Comparison of ENCODE assay signal across 8 cellular contexts in genomic region chr1:159945483-159946241, GRCh38. TPM values are rescaled to one million over a fixed set of nuclear protein-coding genes. Genes with fewer than 3 reads are reported as not detected.
A peak's percentile ranks its signal among the peaks of the same experiment; 100 is the strongest.
DNase-seq lines count a peak whose midpoint lies in the region; ATAC-seq and TF ChIP-seq lines count a peak whose summit lies in the region.

TSS of gene IGSF9 (minus strand) at chr1:159945613. CDS start at chr1:159943454, 2,159 bp downstream.

- DNase-seq in AG09309 (ENCODE audit: low read depth) = no peak
- peak; percentile 86 for DNase-seq in NCI-H2107 (lab: John Stamatoyannopoulos, UW)
- peak; percentile 75 for DNase-seq in activated CD4-positive, alpha-beta T cell treated with anti-CD3 and anti-CD28 coated beads for 36 hours
- peak; percentile 80 for DNase-seq in cerebellum (ENCODE audit: low spot score)
- peak; percentile 57 for DNase-seq in kidney tubule cell (ENCODE audit: low spot score)
- DNase-seq in stimulated activated CD4-positive, alpha-beta T cell treated with anti-CD3 and anti-CD28 coated beads, Interleukin-1b, Interleukin-23, amount 100 ng/mL, for 1 hour (ENCODE audit: low read depth in 2 of 2) = peak; percentile 27 to 60

- peak within 1 kb of the TSS; percentile 31 for H3K4me3 ChIP-seq in AG09309 (ENCODE audit: control insufficient read depth, low read depth, low read length)

- no peaks in the 10 kb centered on the region for H3K36me3 Mint-ChIP-seq in activated CD4-positive, alpha-beta T cell treated with anti-CD3 and anti-CD28 coated beads for 36 hours (ENCODE audit: low read depth)

- peak; percentile 43 for TF ChIP-seq CTCF in AG09309 (IDR thresholded peaks at IDR 0.05; ENCODE audit: control insufficient read depth, insufficient read depth, low read depth, low read length, missing control alignments)

- peaks cover 7% of the 10 kb centered on the region for H3K4me1 Mint-ChIP-seq in activated CD4-positive, alpha-beta T cell treated with anti-CD3 and anti-CD28 coated beads for 36 hours

- intact Hi-C loops in activated CD4-positive, alpha-beta T cell treated with anti-CD3 and anti-CD28 coated beads for 36 hours (cut with DNase I, micrococcal nuclease) = loop anchor here in 1 of 2 experiments (1.0 kb wide), 1 partner anchor 20 kb away; the partner anchor contains the start of gene TAGLN2

- H3K4me3 Mint-ChIP-seq in activated CD4-positive, alpha-beta T cell treated with anti-CD3 and anti-CD28 coated beads for 36 hours = peak within 1 kb of the TSS; percentile 35

- H3K27me3 Mint-ChIP-seq in activated CD4-positive, alpha-beta T cell treated with anti-CD3 and anti-CD28 coated beads for 36 hours = peaks cover 30% of the 10 kb centered on the region

- POLR2A ChIA-PET in activated CD4-positive, alpha-beta T cell treated with anti-CD3 and anti-CD28 coated beads for 36 hours (lab: Charles Lee) = interaction anchor here (0.6 to 2.0 kb wide), 2 partner anchors 22 to 1280 kb away, joined by 6 to 10 read pairs; no protein-coding TSS in a partner anchor

- no peaks in the 10 kb centered on the region for H3K9me3 Mint-ChIP-seq in activated CD4-positive, alpha-beta T cell treated with anti-CD3 and anti-CD28 coated beads for 36 hours (ENCODE audit: low read depth)

- ATAC-seq in GM21529 (IDR thresholded peaks at IDR 0.05; ENCODE audit: unreplicated experiment) = peak; percentile 59
- ATAC-seq in activated CD4-positive, alpha-beta T cell treated with anti-CD3 and anti-CD28 coated beads for 36 hours = peak; percentile 92
- ATAC-seq in GM19467 (IDR thresholded peaks at IDR 0.05; ENCODE audit: unreplicated experiment) = no peak

- H3K27ac Mint-ChIP-seq in activated CD4-positive, alpha-beta T cell treated with anti-CD3 and anti-CD28 coated beads for 36 hours = no peak within 1 kb of the TSS

- CTCF ChIA-PET in activated CD4-positive, alpha-beta T cell treated with anti-CD3 and anti-CD28 coated beads for 36 hours (lab: Charles Lee) = interaction anchor here (0.6 to 4.7 kb wide), 7 partner anchors 12 to 237 kb away, joined by 3 to 24 read pairs (median 4); no protein-coding TSS in a partner anchor

RNA-seq across cellular contexts. Expression of gene IGSF9, which starts in this region (rescaled TPM):
- under 1 TPM in 1 of 2 experiments, not detected in 1; 0.07 TPM for total RNA-seq in activated CD4-positive, alpha-beta T cell treated with anti-CD3 and anti-CD28 coated beads for 36 hours
- total RNA-seq in cerebellum = 4.7 TPM

Comparison
In these comparisons a context has a peak if more than half of its experiments do, and no peak if none do; other contexts are left out.
1. Peak in DNase-seq and ATAC-seq in activated CD4-positive, alpha-beta T cell treated with anti-CD3 and anti-CD28 coated beads for 36 hours; RNA of the gene not detected or under 1 TPM.